Comparison of ENCODE assay signal across 3 cellular contexts in genomic region chr9:99185328-99185632, GRCh38.
TF ChIP-seq lines count a peak whose summit lies in the region.

No MANE protein-coding gene starts in this region.

TF ChIP-seq in A549, 52 proteins besides CTCF, POLR2A, EP300 and RAD21:
- no peak for TF ChIP-seq MAFK (IDR thresholded peaks at IDR 0.05; ENCODE audit: partially characterized antibody)
- no peak for TF ChIP-seq ZC3H11A (IDR thresholded peaks at IDR 0.05)
- TF ChIP-seq HOXB5 (CRISPR knock-in tag; IDR thresholded peaks at IDR 0.05) = no peak
- TF ChIP-seq HES2 (IDR thresholded peaks at IDR 0.05) = no peak
- no peak for TF ChIP-seq ZSCAN20 (CRISPR knock-in tag; IDR thresholded peaks at IDR 0.05)
- TF ChIP-seq NPAS2 (CRISPR knock-in tag; IDR thresholded peaks at IDR 0.05; ENCODE audit: borderline replicate concordance) = no peak
- no peak for TF ChIP-seq E2F6 (IDR thresholded peaks at IDR 0.05; ENCODE audit: borderline replicate concordance, low read depth)
- no peak for TF ChIP-seq BHLHE40 (IDR thresholded peaks at IDR 0.05; ENCODE audit: low read depth, low read length)
- TF ChIP-seq EHF (CRISPR knock-in tag; IDR thresholded peaks at IDR 0.05) = no peak
- no peak for TF ChIP-seq SREBF2 (IDR thresholded peaks at IDR 0.05)
- no peak for TF ChIP-seq SMC3 (IDR thresholded peaks at IDR 0.05)

TF ChIP-seq in IMR-90, 13 proteins besides CTCF, POLR2A, EP300 and RAD21:
- no peak for TF ChIP-seq MXI1 (IDR thresholded peaks at IDR 0.05; ENCODE audit: borderline replicate concordance, low read depth, low read length)
- no peak for TF ChIP-seq CHD1 (IDR thresholded peaks at IDR 0.05; ENCODE audit: low read depth, low read length)
- TF ChIP-seq NFE2L2 (IDR thresholded peaks at IDR 0.05; ENCODE audit: low read depth, low read length) = no peak
- no peak for TF ChIP-seq SMC3 (IDR thresholded peaks at IDR 0.05; ENCODE audit: low read depth, low read length)

TF ChIP-seq in H1, 55 proteins besides CTCF, POLR2A, EP300 and RAD21:
- TF ChIP-seq POU5F1 (IDR thresholded peaks at IDR 0.05; ENCODE audit: low read depth, low read length) = no peak
- peak; percentile 50; the same call in 1 of the 2 replicates for TF ChIP-seq KDM1A (IDR thresholded peaks at IDR 0.05; ENCODE audit: borderline replicate concordance, low read length)
